In the genomic region with DNA sequence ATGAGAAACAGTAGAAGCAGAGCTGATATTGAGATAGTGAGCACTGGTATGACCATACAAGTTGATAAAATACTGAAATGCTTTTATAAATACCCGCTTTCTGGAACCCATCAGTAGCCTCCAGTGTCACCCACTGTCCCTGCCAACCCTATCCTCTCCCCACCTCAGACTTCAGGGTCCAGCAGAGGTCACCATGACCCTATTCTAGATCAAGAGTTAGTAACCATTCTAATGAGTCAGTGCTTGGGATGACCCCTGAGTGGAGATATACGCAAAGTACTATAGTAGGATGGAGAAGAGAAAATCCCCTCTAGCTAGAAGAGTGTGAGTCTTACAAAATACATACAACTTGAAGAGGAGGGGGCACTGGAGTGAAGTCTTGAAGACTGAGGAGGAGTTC, we compare ENCODE assay signal across 25 cellular contexts.
"Had no signal": no experiment of that assay in that cellular context is flagged by ENCODE, and none has a peak within 500 bp of the region (broad histone marks: within the 10 kb centered on the region; RNA-seq: fewer than 3 reads in every experiment).

No MANE protein-coding gene starts in this region.

- H3K27ac Mint-ChIP-seq: activated naive CD4-positive, alpha-beta T cell treated with anti-CD3 and anti-CD28 coated beads for 36 hours; activated naive CD8-positive, alpha-beta T cell treated with anti-CD3 and anti-CD28 coated beads, Interleukin-2, amount 10 ng/mL, durations not matched to agents 7 days and 5 days; activated T-cell treated with anti-CD3 and anti-CD28 coated beads, Interleukin-2, amount 50 U/mL, for 72 hours; natural killer cell treated with Interleukin-12 subunit alpha and Interleukin-12 subunit beta and Interleukin-15 and Interleukin-18, amount 100 ng/mL, for 72 hours; T-cell had no signal

- H3K27me3 ChIP-seq: breast epithelium, left lung, neutrophil, pancreas, upper lobe of right lung had no signal

- H3K4me3 ChIP-seq: breast epithelium, coronary artery, left lung, lung, pancreas, upper lobe of right lung had no signal

- ATAC-seq: activated T-cell treated with anti-CD3 and anti-CD28 coated beads, Interleukin-2, amount 50 U/mL, for 72 hours; left lung; natural killer cell treated with Interleukin-12 subunit alpha and Interleukin-12 subunit beta and Interleukin-15 and Interleukin-18, amount 100 ng/mL, for 72 hours; pancreas; right cardiac atrium; stimulated activated naive CD8-positive, alpha-beta T cell treated with anti-CD3 and anti-CD28 coated beads, Interleukin-15, Interleukin-2, amounts not matched to agents 100 U/mL and 50 U/mL, for 24 hours; T-cell; upper lobe of right lung had no signal

- H3K4me1 Mint-ChIP-seq: activated naive CD8-positive, alpha-beta T cell treated with anti-CD3 and anti-CD28 coated beads, Interleukin-2, amount 10 ng/mL, durations not matched to agents 7 days and 5 days; central memory CD8-positive, alpha-beta T cell; T-cell had no signal

- H3K36me3 ChIP-seq: breast epithelium, left lung, neutrophil, pancreas, upper lobe of right lung had no signal

- H3K9me3 Mint-ChIP-seq: activated naive CD4-positive, alpha-beta T cell treated with anti-CD3 and anti-CD28 coated beads for 36 hours; activated naive CD8-positive, alpha-beta T cell treated with anti-CD3 and anti-CD28 coated beads, Interleukin-2, amount 10 ng/mL, durations not matched to agents 7 days and 5 days had no signal

- H3K4me1 ChIP-seq: breast epithelium, left lung, pancreas, upper lobe of right lung had no signal

- H3K27ac ChIP-seq: breast epithelium, coronary artery, left lung, neutrophil, pancreas, upper lobe of right lung had no signal

- H3K36me3 Mint-ChIP-seq: activated naive CD8-positive, alpha-beta T cell treated with anti-CD3 and anti-CD28 coated beads, Interleukin-2, amount 10 ng/mL, durations not matched to agents 7 days and 5 days; natural killer cell treated with Interleukin-12 subunit alpha and Interleukin-12 subunit beta and Interleukin-15 and Interleukin-18, amount 100 ng/mL, for 72 hours; T-cell had no signal

- H3K9me3 ChIP-seq: breast epithelium, left lung, neutrophil, pancreas, upper lobe of right lung had no signal

- DNase-seq: activated CD4-positive, alpha-beta T cell treated with anti-CD3 and anti-CD28 coated beads for 4 hours; activated CD4-positive, alpha-beta T cell treated with anti-CD3 and anti-CD28 coated beads, Interleukin-2, amount 50 U/mL, for 48 hours; activated CD4-positive, CD25-positive, alpha-beta regulatory T cell; activated CD8-positive, alpha-beta memory T cell treated with anti-CD3 and anti-CD28 coated beads, Interleukin-2, amount 50 U/mL, for 48 hours; activated effector memory CD4-positive, alpha-beta T cell treated with Interleukin-2 at 50 U/mL for 16 hours; activated naive CD4-positive, alpha-beta T cell treated with anti-CD3 and anti-CD28 coated beads for 36 hours; activated naive CD8-positive, alpha-beta T cell treated with anti-CD3 and anti-CD28 coated beads, Interleukin-2, amount 10 ng/mL, durations not matched to agents 7 days and 5 days; activated T-cell treated with anti-CD3 and anti-CD28 coated beads, Interleukin-2, amount 50 U/mL, for 72 hours; amniotic stem cell; kidney glomerular epithelial cell; left lung; midbrain; pancreas; right cardiac atrium; stimulated activated CD4-positive, alpha-beta T cell treated with anti-CD3 and anti-CD28 coated beads, Interleukin-12 subunit alpha, Interleukin-12 subunit beta, amount 100 ng/mL, for 4 hours; stimulated activated CD4-positive, alpha-beta T cell treated with anti-CD3 and anti-CD28 coated beads, Interleukin-4, amount 100 ng/mL, for 4 hours; stimulated activated naive CD8-positive, alpha-beta T cell treated with anti-CD3 and anti-CD28 coated beads, Interleukin-15, Interleukin-2, amounts not matched to agents 100 U/mL and 50 U/mL, for 24 hours; T-cell; upper lobe of right lung had no signal

- H3K4me3 Mint-ChIP-seq: activated naive CD4-positive, alpha-beta T cell treated with anti-CD3 and anti-CD28 coated beads for 36 hours; activated naive CD8-positive, alpha-beta T cell treated with anti-CD3 and anti-CD28 coated beads, Interleukin-2, amount 10 ng/mL, durations not matched to agents 7 days and 5 days; activated T-cell treated with anti-CD3 and anti-CD28 coated beads, Interleukin-2, amount 50 U/mL, for 72 hours; central memory CD8-positive, alpha-beta T cell; natural killer cell treated with Interleukin-12 subunit alpha and Interleukin-12 subunit beta and Interleukin-15 and Interleukin-18, amount 100 ng/mL, for 72 hours; T-cell had no signal

- H3K27me3 Mint-ChIP-seq: activated naive CD8-positive, alpha-beta T cell treated with anti-CD3 and anti-CD28 coated beads, Interleukin-2, amount 10 ng/mL, durations not matched to agents 7 days and 5 days; central memory CD8-positive, alpha-beta T cell; natural killer cell treated with Interleukin-12 subunit alpha and Interleukin-12 subunit beta and Interleukin-15 and Interleukin-18, amount 100 ng/mL, for 72 hours; T-cell had no signal
